Comparison of ENCODE assay signal across 19 cellular contexts in genomic region chr15:69787791-69788190, GRCh38.
DNase-seq lines count a peak whose midpoint lies in the region; ATAC-seq, FAIRE-seq and TF ChIP-seq lines count a peak whose summit lies in the region.
"Had no signal": no experiment of that assay in that cellular context is flagged by ENCODE, and none has a peak within 500 bp of the region (broad histone marks: within the 10 kb centered on the region; RNA-seq: fewer than 3 reads in every experiment).

No MANE protein-coding gene starts in this region.

- H2BK15ac ChIP-seq in H1 (ENCODE audit: low read length), result no peak overlapping the region

- no peak overlapping the region for H3K27ac ChIP-seq in H1 (ENCODE audit: low read depth, low read length)

- no peak overlapping the region for H4K5ac ChIP-seq in H1 (ENCODE audit: insufficient read length, low read depth, low read length)

- H2AK5ac ChIP-seq in H1 (ENCODE audit: low read depth, low read length), result no peak overlapping the region

- TF ChIP-seq RAD21 in H1 (IDR thresholded peaks at IDR 0.05 in 1 of 2, conservative IDR thresholded peaks at IDR 0.05 in 1 of 2; ENCODE audit: low read depth in 2 of 2, low read length in 2 of 2), result no peak

- POLR2A ChIA-PET in H1 (lab: Charles Lee; ENCODE audit: partially characterized antibody) (interaction anchor here (0.7 kb wide), 1 partner anchor 266 kb away, joined by 3 read pairs; no protein-coding TSS in a partner anchor), T-cell (lab: Charles Lee) (no interaction called here)

- FAIRE-seq in H1 (lab: Jason Lieb, UNC) (no peak), GM12892 (lab: Jason Lieb, UNC) (no peak)
- FAIRE-seq: A204.1, D721Med, G401.6, GM12891, GM18507 had no signal

- no peak overlapping the region for H4K91ac ChIP-seq in H1 (replicated peaks; ENCODE audit: insufficient read length, low read length)

- H3K9me3 ChIP-seq in H1 (ENCODE audit: insufficient read depth in 2 of 2, low read depth in 1 of 2, low read length in 1 of 2), result no peaks in the 10 kb centered on the region
- H3K9me3 ChIP-seq: BE2C had no signal

- H3K27me3 ChIP-seq in H7 (ENCODE audit: control insufficient read depth, insufficient read depth, low read length) (no peaks in the 10 kb centered on the region), H1 (replicated peaks in 1 of 4; ENCODE audit: control insufficient read depth in 3 of 4, extremely low read depth in 1 of 4, insufficient read depth in 3 of 4, low read length in 3 of 4) (peaks cover 0 to 1% (median 0%) of the 10 kb centered on the region in 4 experiments; a peak in 1 of 7 replicates)
- H3K27me3 ChIP-seq: BE2C had no signal

- H3K23me2 ChIP-seq in H1 (ENCODE audit: low read depth, low read length), result no peaks in the 10 kb centered on the region; the same call in 1 of the 2 replicates

- H4K8ac ChIP-seq in H1 (ENCODE audit: extremely low read depth, insufficient read depth, low read length), result peak overlapping the region; percentile 71; the same call in 1 of the 2 replicates

- DNase-seq in H7, result peak; percentile 17
- no peak for DNase-seq in H1 (ENCODE audit: low read depth in 1 of 2, low spot score in 2 of 2)
- peak; percentile 67 for DNase-seq in osteocyte (ENCODE audit: extremely low spot score, unreplicated experiment)
- DNase-seq in anterior cingulate cortex (lab: John Stamatoyannopoulos, UW), result no peak
- DNase-seq in GM12892 (ENCODE audit: insufficient read length), result no peak
- DNase-seq in T-cell, result no peak
- DNase-seq: ACHN; BE2C; C1 segment of cervical spinal cord; CD4-positive, CD25-positive, alpha-beta regulatory T cell; CD8-positive, alpha-beta memory T cell; COR-L47; H9 had no signal

- TF ChIP-seq EP300 in H1 (IDR thresholded peaks at IDR 0.05; ENCODE audit: borderline replicate concordance in 1 of 2, low read depth in 2 of 2, low read length in 2 of 2), result no peak

- H3K4me3 ChIP-seq in H7 (ENCODE audit: insufficient read depth, low read depth, low read length) (no peak overlapping the region), H1 (ENCODE audit: extremely low read depth in 1 of 4, insufficient read depth in 2 of 4, low read depth in 3 of 4, low read length in 4 of 4) (no peak overlapping the region)
- H3K4me3 ChIP-seq: GM23338 had no signal

- H2BK5ac ChIP-seq in H1 (ENCODE audit: low read depth, low read length), result no peak overlapping the region

- no peak for ATAC-seq in T-cell (replicated peaks in 1 of 4)
- ATAC-seq: GM23338 had no signal

- H2BK120ac ChIP-seq in H1 (replicated peaks; ENCODE audit: low read depth, low read length), result no peak overlapping the region

- H3K14ac ChIP-seq in H1 (ENCODE audit: insufficient read length), result no peak overlapping the region

- no peak for TF ChIP-seq POLR2A in H1 (IDR thresholded peaks at IDR 0.05; ENCODE audit: control extremely low read depth in 1 of 2, low read depth in 2 of 2, low read length in 2 of 2)
- no peak for TF ChIP-seq POLR2A in GM12892 (IDR thresholded peaks at IDR 0.05; ENCODE audit: low read depth, low read length)

- peaks cover 6% of the 10 kb centered on the region for H3K4me1 Mint-ChIP-seq in osteocyte (ENCODE audit: unreplicated experiment)
- peaks cover 10 to 18% (median 12%) of the 10 kb centered on the region in 3 donors for H3K4me1 Mint-ChIP-seq in T-cell
- H3K4me1 Mint-ChIP-seq: GM23338 had no signal

- no peak overlapping the region for H3K23ac ChIP-seq in H1 (ENCODE audit: insufficient read length)

- no peak overlapping the region for H3K4ac ChIP-seq in H1 (replicated peaks; ENCODE audit: insufficient read length, low read depth, low read length)

- no peak overlapping the region for H2BK20ac ChIP-seq in H1 (ENCODE audit: low read length)

- H3K27ac Mint-ChIP-seq in osteocyte (ENCODE audit: unreplicated experiment) (no peak overlapping the region), T-cell (no peak overlapping the region)
- H3K27ac Mint-ChIP-seq: CD8-positive, alpha-beta memory T cell; GM23338; H9 had no signal

- WGBS in H1 (ENCODE audit: extremely low coverage in 1 of 2, insufficient coverage in 1 of 2, insufficient read length in 1 of 2, insufficient replicate concordance in 2 of 2, low coverage in 1 of 2, low lambda C conversion rate in 2 of 2, missing lambda C conversion rate in 1 of 2), 2 experiments, result 79% methylated on average over 4 of the region's 4 CpGs; no CpG with 5 or more reads in 1 of the 2 experiments

- H4K20me1 ChIP-seq in H1 (replicated peaks in 1 of 2; ENCODE audit: control insufficient read depth in 1 of 2, insufficient read depth in 2 of 2, low read length in 2 of 2), result peaks cover 0 to 2% of the 10 kb centered on the region in 2 experiments

- H3K9me3 Mint-ChIP-seq in osteocyte (ENCODE audit: unreplicated experiment) (peaks cover 3% of the 10 kb centered on the region), T-cell (peaks cover 5 to 14% (median 9%) of the 10 kb centered on the region in 3 donors)

- H3K18ac ChIP-seq in H1 (ENCODE audit: extremely low read depth, low read length), result no peak overlapping the region

- H3K4me2 ChIP-seq in H1 (ENCODE audit: insufficient read depth in 1 of 2, low read depth in 2 of 2, low read length in 2 of 2), result no peak overlapping the region
- H3K4me2 ChIP-seq: GM23338 had no signal

- H3K79me1 ChIP-seq in H1 (ENCODE audit: low read depth, low read length), result no peaks in the 10 kb centered on the region

- no peaks in the 10 kb centered on the region for H3K79me2 ChIP-seq in H1 (ENCODE audit: control insufficient read depth in 1 of 2, insufficient read depth in 2 of 2, low read length in 2 of 2)

- H3K36me3 ChIP-seq in H7 (replicated peaks; ENCODE audit: control insufficient read depth, insufficient read depth, low read length) (no peaks in the 10 kb centered on the region), H1 (ENCODE audit: control insufficient read depth in 2 of 4, insufficient read depth in 4 of 4, low read length in 3 of 4) (no peaks in the 10 kb centered on the region)
- H3K36me3 ChIP-seq: BE2C had no signal

- H2AFZ ChIP-seq in H1 (ENCODE audit: low read length), result no peak overlapping the region; the same call in 1 of the 2 replicates
- H2AFZ ChIP-seq: GM23338 had no signal

- H3K9ac ChIP-seq in H1 (replicated peaks in 1 of 4; ENCODE audit: extremely low read depth in 1 of 4, low read depth in 3 of 4, low read length in 3 of 4), result no peak overlapping the region

- TF ChIP-seq CTCF in H1 (IDR thresholded peaks at IDR 0.05; ENCODE audit: control extremely low read depth in 1 of 3, insufficient read depth in 1 of 3, low read depth in 1 of 3, low read length in 3 of 3) (no peak), osteocyte (IDR thresholded peaks at IDR 0.05) (no peak)

- no peak overlapping the region for H2BK12ac ChIP-seq in H1 (ENCODE audit: low read depth, low read length)

- H3K36me3 Mint-ChIP-seq in osteocyte (ENCODE audit: unreplicated experiment), result no peaks in the 10 kb centered on the region
- H3K36me3 Mint-ChIP-seq in T-cell, result no peaks in the 10 kb centered on the region
- H3K36me3 Mint-ChIP-seq: CD4-positive, CD25-positive, alpha-beta regulatory T cell had no signal

- H3K4me3 Mint-ChIP-seq in osteocyte (ENCODE audit: unreplicated experiment), result no peak overlapping the region
- no peak overlapping the region for H3K4me3 Mint-ChIP-seq in T-cell
- H3K4me3 Mint-ChIP-seq: CD4-positive, CD25-positive, alpha-beta regulatory T cell; CD8-positive, alpha-beta memory T cell; GM23338; H9 had no signal

- CTCF ChIA-PET in H1 (lab: Charles Lee; ENCODE audit: partially characterized antibody), result interaction anchor here (0.7 to 1.5 kb wide), 5 partner anchors 18 to 463 kb away, joined by 3 to 7 read pairs (median 3); no protein-coding TSS in a partner anchor
- CTCF ChIA-PET in T-cell (lab: Charles Lee), result no interaction called here

- H3K4me1 ChIP-seq in H1 (replicated peaks in 1 of 4; ENCODE audit: control insufficient read depth in 3 of 4, insufficient read depth in 4 of 4, low read length in 3 of 4), result no peaks in the 10 kb centered on the region
- H3K4me1 ChIP-seq: BE2C had no signal

- H3K27me3 Mint-ChIP-seq in osteocyte (ENCODE audit: unreplicated experiment) (peaks cover 33% of the 10 kb centered on the region), T-cell (peaks cover 8 to 32% of the 10 kb centered on the region in 2 donors)

- H3K56ac ChIP-seq in H1 (replicated peaks; ENCODE audit: insufficient read length, low read depth, low read length), result no peak overlapping the region

TF ChIP-seq in H1, 55 proteins besides CTCF, POLR2A, EP300 and RAD21:
- TF ChIP-seq HDAC6 (IDR thresholded peaks at IDR 0.05; ENCODE audit: low read depth, low read length) (no peak), TAF7 (optimal IDR thresholded peaks at IDR 0.05; ENCODE audit: borderline replicate concordance, low read depth, low read length) (no peak), TEAD4 (IDR thresholded peaks at IDR 0.05; ENCODE audit: low read depth, low read length) (no peak), RNF2 (IDR thresholded peaks at IDR 0.05; ENCODE audit: borderline replicate concordance, low read depth, low read length, missing control alignments, poor library complexity, severe bottlenecking) (no peak), ZNF274 (IDR thresholded peaks at IDR 0.05; ENCODE audit: borderline replicate concordance, extremely low read depth, low read length) (no peak), RFX5 (IDR thresholded peaks at IDR 0.05; ENCODE audit: borderline replicate concordance, low read depth, low read length) (no peak)

Comparison
In these comparisons a context has a peak if more than half of its experiments do, and no peak if none do; other contexts are left out.
1. DNase-seq: peak in H7 (single experiment) and osteocyte (single experiment); none in H1 (0 of 2), anterior cingulate cortex (0 of 58), GM12892 (single experiment) and T-cell (0 of 34).